In the genomic region with DNA sequence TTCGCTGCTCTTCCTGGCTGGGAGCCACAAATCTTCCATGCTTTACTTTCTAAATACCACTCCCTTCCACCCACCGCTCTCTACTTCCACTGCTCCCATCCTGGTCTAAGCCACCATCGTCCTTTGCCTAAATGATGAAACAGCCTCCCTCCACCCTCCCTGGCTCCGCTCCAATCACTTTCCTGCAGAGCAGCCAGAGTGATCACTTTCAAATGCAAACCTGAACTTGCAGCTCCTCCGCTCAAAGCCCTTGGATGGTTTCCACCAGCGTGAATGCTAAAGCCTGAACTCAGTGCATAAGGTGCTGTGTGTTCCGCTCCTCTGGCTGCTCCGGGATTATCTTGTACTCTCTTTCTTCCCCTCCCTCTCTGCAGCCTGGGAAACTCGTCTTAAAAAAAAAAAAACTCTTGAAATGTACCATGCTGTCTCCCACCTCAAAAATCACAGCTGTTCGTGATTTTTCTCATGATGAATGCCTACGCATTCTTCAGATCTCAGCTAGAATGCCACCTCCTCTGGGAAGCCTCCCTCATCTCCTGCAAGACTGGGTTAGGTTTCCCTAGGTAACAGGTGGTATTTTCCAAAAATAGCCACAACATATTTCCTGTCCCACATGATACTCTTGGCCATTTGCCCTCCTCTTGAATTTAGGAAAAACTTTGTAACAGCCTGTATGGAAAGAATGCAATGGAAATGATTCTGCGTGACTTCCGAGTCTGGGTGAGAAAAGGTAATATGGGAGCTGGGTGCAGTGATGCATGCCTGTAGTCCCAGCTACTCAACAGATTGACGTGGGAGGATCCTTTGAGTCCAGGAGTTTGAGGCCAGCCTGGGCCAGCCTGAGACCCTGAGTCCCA, we compare ENCODE assay signal across 9 cellular contexts. TPM values are rescaled to one million over a fixed set of nuclear protein-coding genes. Genes with fewer than 3 reads are reported as not detected.
A peak's percentile ranks its signal among the peaks of the same experiment; 100 is the strongest.
DNase-seq lines count a peak whose midpoint lies in the region; ATAC-seq and TF ChIP-seq lines count a peak whose summit lies in the region.
"Had no signal": no experiment of that assay in that cellular context is flagged by ENCODE, and none has a peak within 500 bp of the region (broad histone marks: within the 10 kb centered on the region; RNA-seq: fewer than 3 reads in every experiment).

No MANE protein-coding gene starts in this region.

- H3K9ac ChIP-seq in neural progenitor cell, result no peak overlapping the region

- no peaks in the 10 kb centered on the region for H3K9me3 Mint-ChIP-seq in activated T-cell treated with anti-CD3 and anti-CD28 coated beads, Interleukin-2, amount 50 U/mL, for 72 hours
- H3K9me3 Mint-ChIP-seq in T-cell (no peaks in the 10 kb centered on the region), neural progenitor cell (no peaks in the 10 kb centered on the region)

- no peak for DNase-seq in activated T-cell treated with anti-CD3 and anti-CD28 coated beads, Interleukin-2, amount 50 U/mL, for 72 hours
- no peak for DNase-seq in activated T-cell treated with anti-CD3 and anti-CD28 coated beads, Interleukin-2, amount 50 U/mL, for 48 hours
- DNase-seq in T-cell (no peak), fibroblast of mammary gland (ENCODE audit: low read depth) (peak; percentile 87), neural progenitor cell (ENCODE audit: low spot score) (peak; percentile 26), D341Med (ENCODE audit: low spot score) (no peak)
- no peak for DNase-seq in stimulated activated CD4-positive, alpha-beta T cell treated with anti-CD3 and anti-CD28 coated beads, Interleukin-2, amount 100 ng/mL, for 24 hours

- H2AFZ ChIP-seq in neural progenitor cell (replicated peaks), result peak overlapping the region; percentile 21

- H3K4me1 ChIP-seq in neural progenitor cell, result peaks cover 10% of the 10 kb centered on the region

- H3K27ac ChIP-seq in neural progenitor cell, result no peak overlapping the region
- H3K27ac ChIP-seq: cardiac muscle cell had no signal

- TF ChIP-seq CTCF in fibroblast of mammary gland (conservative IDR thresholded peaks at IDR 0.05; ENCODE audit: control insufficient read depth, insufficient read depth, low read depth, low read length) (no peak), neural progenitor cell (IDR thresholded peaks at IDR 0.05) (no peak)

- H3K79me2 ChIP-seq in neural progenitor cell (ENCODE audit: low read depth), result peaks cover 12% of the 10 kb centered on the region

- peaks cover 28% of the 10 kb centered on the region for H3K27me3 Mint-ChIP-seq in activated T-cell treated with anti-CD3 and anti-CD28 coated beads, Interleukin-2, amount 50 U/mL, for 72 hours (ENCODE audit: low read depth)
- H3K27me3 Mint-ChIP-seq in T-cell, result peaks cover 28 to 32% of the 10 kb centered on the region in 2 donors
- peaks cover 8% of the 10 kb centered on the region for H3K27me3 Mint-ChIP-seq in neural progenitor cell (ENCODE audit: insufficient read depth, low read depth)

- H3F3A ChIP-seq in neural progenitor cell (ENCODE audit: low read depth), result no peaks in the 10 kb centered on the region

- H3K27ac Mint-ChIP-seq in activated T-cell treated with anti-CD3 and anti-CD28 coated beads, Interleukin-2, amount 50 U/mL, for 72 hours, result no peak overlapping the region
- H3K27ac Mint-ChIP-seq in T-cell (no peak overlapping the region), neural progenitor cell (peak overlapping the region; percentile 77)

- peaks cover 39% of the 10 kb centered on the region for H3K4me1 Mint-ChIP-seq in activated T-cell treated with anti-CD3 and anti-CD28 coated beads, Interleukin-2, amount 50 U/mL, for 72 hours (ENCODE audit: low read depth)
- peaks cover 19 to 29% (median 24%) of the 10 kb centered on the region in 3 donors for H3K4me1 Mint-ChIP-seq in T-cell
- peaks cover 29% of the 10 kb centered on the region for H3K4me1 Mint-ChIP-seq in neural progenitor cell

- POLR2A ChIA-PET in T-cell (lab: Charles Lee), result no interaction called here

- H4K20me1 ChIP-seq in neural progenitor cell (ENCODE audit: low read depth), result peaks cover 5% of the 10 kb centered on the region

- no peaks in the 10 kb centered on the region for H3K9me3 ChIP-seq in neural progenitor cell (ENCODE audit: low read depth)

- H3K4me3 Mint-ChIP-seq in activated T-cell treated with anti-CD3 and anti-CD28 coated beads, Interleukin-2, amount 50 U/mL, for 72 hours, result peak overlapping the region; percentile 57 to 73
- H3K4me3 Mint-ChIP-seq in T-cell (peak overlapping the region; percentile 56 to 68 (median 62)), neural progenitor cell (peak overlapping the region; percentile 80)

- ATAC-seq in activated T-cell treated with anti-CD3 and anti-CD28 coated beads, Interleukin-2, amount 50 U/mL, for 72 hours (replicated peaks in 1 of 2), result no peak
- ATAC-seq in T-cell (replicated peaks in 1 of 4) (no peak), HG03095 (IDR thresholded peaks at IDR 0.05; ENCODE audit: unreplicated experiment) (no peak)

- peaks cover 25% of the 10 kb centered on the region for H3K27me3 ChIP-seq in neural progenitor cell

- peak overlapping the region; percentile 66 for H3K4me2 ChIP-seq in neural progenitor cell

- peak overlapping the region; percentile 38 for H3K4me3 ChIP-seq in fibroblast of mammary gland (ENCODE audit: control insufficient read depth, low read depth, low read length)
- peak overlapping the region; percentile 20 for H3K4me3 ChIP-seq in neural progenitor cell
- H3K4me3 ChIP-seq: cardiac muscle cell had no signal

- CTCF ChIA-PET in T-cell (lab: Charles Lee), result no interaction called here

- H3K36me3 ChIP-seq in neural progenitor cell, result no peaks in the 10 kb centered on the region
- H3K36me3 ChIP-seq: cardiac muscle cell had no signal

- H3K36me3 Mint-ChIP-seq in activated T-cell treated with anti-CD3 and anti-CD28 coated beads, Interleukin-2, amount 50 U/mL, for 72 hours (ENCODE audit: insufficient read depth in 2 of 2), result no peaks in the 10 kb centered on the region
- H3K36me3 Mint-ChIP-seq in T-cell, result peaks cover under 1% of the 10 kb centered on the region
- H3K36me3 Mint-ChIP-seq in neural progenitor cell, result no peaks in the 10 kb centered on the region

RNA-seq across cellular contexts. Expression of a gene that starts 3.7 kb away (rescaled TPM):
- 10 to 100 TPM; 50.7 to 51.1 TPM for total RNA-seq in activated T-cell treated with anti-CD3 and anti-CD28 coated beads, Interleukin-2, amount 50 U/mL, for 72 hours
- 10 to 100 TPM; 76.4 to 94.5 (median 84.1) TPM for total RNA-seq in T-cell
- 21.2 and 36.4 TPM in 2 replicates for total RNA-seq in neural progenitor cell (ENCODE audit: low replicate concordance)

Comparison
In these comparisons a context has a peak if more than half of its experiments do, and no peak if none do; other contexts are left out.
1. DNase-seq: peak in fibroblast of mammary gland (single experiment) and neural progenitor cell (single experiment); none in activated T-cell treated with anti-CD3 and anti-CD28 coated beads, Interleukin-2, amount 50 U/mL, for 72 hours (0 of 2), activated T-cell treated with anti-CD3 and anti-CD28 coated beads, Interleukin-2, amount 50 U/mL, for 48 hours (0 of 2), T-cell (0 of 34), stimulated activated CD4-positive, alpha-beta T cell treated with anti-CD3 and anti-CD28 coated beads, Interleukin-2, amount 100 ng/mL, for 24 hours (0 of 2) and D341Med (single experiment).
2. Peak in every context shown above with its lines, with median percentiles within 50 percentile points of each other: H3K4me3 Mint-ChIP-seq.